ENCODE assay signal across 6 cellular contexts in the genomic region with DNA sequence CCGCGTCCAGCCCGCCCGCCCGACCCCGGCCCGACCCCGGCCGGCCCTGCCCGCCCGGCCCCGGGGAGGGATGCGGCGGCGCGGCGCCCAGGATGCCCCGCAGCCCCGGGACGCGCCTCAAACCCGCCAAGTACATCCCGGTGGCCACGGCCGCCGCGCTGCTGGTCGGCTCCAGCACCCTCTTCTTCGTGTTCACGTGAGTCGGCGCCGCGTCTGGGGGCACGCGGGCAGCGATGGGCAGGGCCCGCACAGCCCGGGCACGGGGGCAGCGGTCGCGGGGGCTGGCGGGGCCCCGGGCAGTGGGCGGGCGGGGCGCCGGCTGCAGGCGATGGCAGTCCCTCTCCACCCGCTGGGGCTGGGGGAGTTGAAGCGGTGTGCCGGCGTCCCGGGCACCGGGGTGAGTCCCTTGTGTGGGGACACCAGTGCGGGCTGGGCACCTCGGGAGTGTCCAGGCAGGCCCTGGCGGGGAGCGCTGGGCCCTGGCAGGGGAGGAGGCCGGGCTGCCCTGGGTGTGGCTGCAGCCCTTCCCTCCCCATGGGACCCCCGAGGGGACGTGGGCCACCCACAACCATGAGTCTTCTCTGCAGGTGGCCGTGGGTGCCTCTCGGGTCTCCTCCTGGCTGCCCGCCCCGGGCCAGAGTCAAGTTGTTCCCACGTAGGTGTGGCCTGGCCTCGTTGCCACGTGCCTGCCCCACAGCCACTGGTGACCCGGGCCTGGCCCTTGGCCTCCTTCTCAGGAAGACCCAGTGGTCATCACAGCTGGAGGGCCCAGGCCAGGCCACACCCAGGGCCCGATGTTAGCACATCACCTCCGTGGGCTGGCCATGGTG. TPM values are rescaled to one million over a fixed set of nuclear protein-coding genes. Genes with fewer than 3 reads are reported as not detected.
DNase-seq lines count a peak whose midpoint lies in the region; TF ChIP-seq lines count a peak whose summit lies in the region.

No MANE protein-coding gene starts in this region.

- H3K36me3 ChIP-seq in BE2C (peaks cover 8% of the 10 kb centered on the region), HUES48 (ENCODE audit: control insufficient read depth, insufficient read depth, low read length) (peaks cover 10% of the 10 kb centered on the region)

- H3K4me3 Mint-ChIP-seq in progenitor cell of endocrine pancreas (ENCODE audit: low read depth): peak overlapping the region; percentile 68

- TF ChIP-seq CTCF in BE2C (IDR thresholded peaks at IDR 0.05; ENCODE audit: low read depth, low read length): no peak
- TF ChIP-seq CTCF in dorsolateral prefrontal cortex (IDR thresholded peaks at IDR 0.05 in 54 of 56, conservative IDR thresholded peaks at IDR 0.05 in 2 of 56; ENCODE audit: low read depth in 1 of 56, partially characterized antibody in 56 of 56): no peak
- TF ChIP-seq CTCF in progenitor cell of endocrine pancreas (IDR thresholded peaks at IDR 0.05; ENCODE audit: unreplicated experiment): no peak

- no peaks in the 10 kb centered on the region for H3K9me3 ChIP-seq in BE2C
- H3K9me3 ChIP-seq in HUES48 (ENCODE audit: control insufficient read depth, insufficient read depth, low read length): no peaks in the 10 kb centered on the region

- H3K4me1 Mint-ChIP-seq in progenitor cell of endocrine pancreas (ENCODE audit: low read depth): peaks cover 4% of the 10 kb centered on the region

- H3K27ac ChIP-seq in HUES48 (ENCODE audit: low read depth, low read length): no peak overlapping the region
- H3K27ac ChIP-seq in dorsolateral prefrontal cortex: peak overlapping the region in 33 of 59 donors; percentile 3 to 98 (median 50)

- H3K36me3 Mint-ChIP-seq in progenitor cell of endocrine pancreas (ENCODE audit: insufficient read depth): peaks cover 5% of the 10 kb centered on the region

- H3K27ac Mint-ChIP-seq in progenitor cell of endocrine pancreas: no peak overlapping the region

- intact Hi-C loops in dorsolateral prefrontal cortex (cut with DNase I): loop anchor here (1.0 to 5.0 kb wide), 3 partner anchors 14 to 170 kb away; partner anchors contain the start of genes RANBP1 (in 1 of the 2) and TRMT2A (in 1 of the 2)

- peak overlapping the region; percentile 25; the same call in 1 of the 2 replicates for H3K9ac ChIP-seq in HUES48 (ENCODE audit: low read depth, low read length)

- no peaks in the 10 kb centered on the region for H3K9me3 Mint-ChIP-seq in progenitor cell of endocrine pancreas (ENCODE audit: low read depth)

- H3K4me1 ChIP-seq in BE2C: peaks cover 26% of the 10 kb centered on the region
- no peaks in the 10 kb centered on the region for H3K4me1 ChIP-seq in HUES48 (ENCODE audit: control insufficient read depth, insufficient read depth, low read length)

- H3K4me3 ChIP-seq in BE2C (ENCODE audit: low read depth, low read length) (peak overlapping the region; percentile 75), HUES48 (ENCODE audit: low read depth, low read length) (peak overlapping the region; percentile 69), dorsolateral prefrontal cortex (peak overlapping the region; percentile 67 to 100 (median 91))

- DNase-seq in BE2C: no peak
- DNase-seq in dorsolateral prefrontal cortex: peak in 1 of 10 donors; percentile 67
- no peak for DNase-seq in progenitor cell of endocrine pancreas (ENCODE audit: low spot score, unreplicated experiment)
- DNase-seq in NCI-H1092 treated with DMSO at 0.1 percent for 48 hours (lab: John Stamatoyannopoulos, UW): no peak
- no peak for DNase-seq in NAMALWA (ENCODE audit: low spot score)

- no peaks in the 10 kb centered on the region for H3K27me3 Mint-ChIP-seq in progenitor cell of endocrine pancreas

- H3K27me3 ChIP-seq in BE2C: no peaks in the 10 kb centered on the region
- H3K27me3 ChIP-seq in HUES48 (ENCODE audit: control insufficient read depth, insufficient read depth, low read length): no peaks in the 10 kb centered on the region
- H3K27me3 ChIP-seq in dorsolateral prefrontal cortex: no peaks in the 10 kb centered on the region

RNA-seq across cellular contexts. Expression of gene ZDHHC8, which starts 0.5 kb away (rescaled TPM):
- polyA plus RNA-seq in BE2C (2012; ENCODE audit: insufficient read depth, insufficient read length, low read depth): 189 TPM
- 100 to 1,000 TPM in 37 of 120 experiments, 10 to 100 TPM in 83; 72.3 to 140 (median 93.7) TPM for total RNA-seq in dorsolateral prefrontal cortex
- total RNA-seq in progenitor cell of endocrine pancreas: 82.1 and 83.5 TPM in 2 replicates

RNA-seq across cellular contexts. Expression of gene TRMT2A, which starts 15.0 kb away (rescaled TPM):
- polyA plus RNA-seq in BE2C (2012; ENCODE audit: insufficient read depth, insufficient read length, low read depth): 221 TPM
- 10 to 100 TPM; 33.1 to 73.3 (median 50.4) TPM for total RNA-seq in dorsolateral prefrontal cortex
- 78.5 and 86.5 TPM in 2 replicates for total RNA-seq in progenitor cell of endocrine pancreas

RNA-seq across cellular contexts. Expression of gene RANBP1, which starts 16.2 kb away (rescaled TPM):
- polyA plus RNA-seq in BE2C (2012; ENCODE audit: insufficient read depth, insufficient read length, low read depth): 518 TPM
- total RNA-seq in dorsolateral prefrontal cortex (100 to 1,000 TPM in 20 of 120 experiments, 10 to 100 TPM in 100; 46.3 to 128 (median 87.9) TPM), progenitor cell of endocrine pancreas (217 and 219 TPM in 2 replicates)

RNA-seq across cellular contexts. Expression of gene CCDC188, which starts 18.8 kb away (rescaled TPM):
- polyA plus RNA-seq in BE2C (2012; ENCODE audit: insufficient read depth, insufficient read length, low read depth): 24.1 TPM
- total RNA-seq in dorsolateral prefrontal cortex (1 to 10 TPM in 57 of 120 experiments, under 1 TPM in 51, not detected in 12; 0.26 to 4.4 (median 1.0) TPM), progenitor cell of endocrine pancreas (3.3 and 4.0 TPM in 2 replicates)

RNA-seq across cellular contexts. Expression of gene DGCR8, which starts 52.0 kb away (rescaled TPM):
- polyA plus RNA-seq in BE2C (2012; ENCODE audit: insufficient read depth, insufficient read length, low read depth): 59.5 TPM
- total RNA-seq in dorsolateral prefrontal cortex (10 to 100 TPM; 27.2 to 57.7 (median 37.4) TPM), progenitor cell of endocrine pancreas (75.8 and 79.8 TPM in 2 replicates)
